1 cellular context compared by ENCODE assay signal in genomic region chr5:132466453-132467291, GRCh38.
TF ChIP-seq lines count a peak whose summit lies in the region.

No MANE protein-coding gene starts in this region.

TF ChIP-seq in GM12878, 131 proteins besides CTCF, POLR2A, EP300 and RAD21 (continued from another document):
- TF ChIP-seq PKNOX1 (IDR thresholded peaks at IDR 0.05) = peak; percentile 47; the same call in 1 of the 2 replicates
- TF ChIP-seq ATF7 (IDR thresholded peaks at IDR 0.05; ENCODE audit: low read depth) = peak; percentile 20; the same call in 1 of the 2 replicates
- TF ChIP-seq YY1 (IDR thresholded peaks at IDR 0.05; ENCODE audit: low read depth, low read length) = peak; percentile 76
- TF ChIP-seq TAF1 (IDR thresholded peaks at IDR 0.05; ENCODE audit: borderline replicate concordance, low read depth, low read length) = 0 out of 2 replicates have a peak, but pooled peaks have one; percentile 8
- no peak for TF ChIP-seq ELK1 (IDR thresholded peaks at IDR 0.05; ENCODE audit: low read depth, low read length)
- TF ChIP-seq ZNF687 (IDR thresholded peaks at IDR 0.05) = peak; percentile 23
- peak; percentile 59 for TF ChIP-seq KLF5 (IDR thresholded peaks at IDR 0.05; ENCODE audit: partially characterized antibody)
- TF ChIP-seq BCL11A (IDR thresholded peaks at IDR 0.05; ENCODE audit: low read depth, low read length) = peak; percentile 40; the same call in 1 of the 2 replicates
- TF ChIP-seq SMARCA5 (IDR thresholded peaks at IDR 0.05) = peak; percentile 61
- TF ChIP-seq JUNB (IDR thresholded peaks at IDR 0.05) = peak; percentile 44; the same call in 1 of the 2 replicates
- TF ChIP-seq IKZF1 (conservative IDR thresholded peaks at IDR 0.05) = peak; percentile 96
- TF ChIP-seq PRDM15 (CRISPR knock-in tag; IDR thresholded peaks at IDR 0.05) = no peak
- TF ChIP-seq SMAD5 (IDR thresholded peaks at IDR 0.05; ENCODE audit: low read depth) = 0 out of 2 replicates have a peak, but pooled peaks have one; percentile 36
- TF ChIP-seq CHD2 (IDR thresholded peaks at IDR 0.05; ENCODE audit: borderline replicate concordance, low read depth, low read length) = peak; percentile 6; the same call in 1 of the 2 replicates
- peak in 1 of 2 experiments; percentile 94; a peak in 2 of 4 replicates for TF ChIP-seq ETV6 (conservative IDR thresholded peaks at IDR 0.05 in 1 of 2, IDR thresholded peaks at IDR 0.05 in 1 of 2; ENCODE audit: borderline replicate concordance in 1 of 2, low read depth in 1 of 2)
- no peak for TF ChIP-seq POLR2AphosphoS2 (IDR thresholded peaks at IDR 0.05; ENCODE audit: low read depth, low read length)
- peak; percentile 88 for TF ChIP-seq NR2F1 (conservative IDR thresholded peaks at IDR 0.05)
- no peak for TF ChIP-seq ZNF207 (IDR thresholded peaks at IDR 0.05; ENCODE audit: borderline replicate concordance)
- TF ChIP-seq RB1 (IDR thresholded peaks at IDR 0.05; ENCODE audit: borderline replicate concordance) = peak; percentile 31; the same call in 1 of the 2 replicates
- TF ChIP-seq BHLHE40 (IDR thresholded peaks at IDR 0.05; ENCODE audit: borderline replicate concordance in 1 of 2, low read depth in 2 of 2, low read length in 1 of 2) = peak; percentile 33 to 66; a peak in 3 of 4 replicates
- no peak for TF ChIP-seq KDM1A (IDR thresholded peaks at IDR 0.05; ENCODE audit: borderline replicate concordance)
- TF ChIP-seq MXI1 (IDR thresholded peaks at IDR 0.05; ENCODE audit: low read depth, low read length) = peak; percentile 67; the same call in 1 of the 2 replicates
- TF ChIP-seq IKZF2 (IDR thresholded peaks at IDR 0.05) = peak; percentile 82 to 83
- TF ChIP-seq BRCA1 (IDR thresholded peaks at IDR 0.05; ENCODE audit: low read depth, low read length) = no peak
- 0 out of 2 replicates have a peak, but pooled peaks have one; percentile 6 for TF ChIP-seq SIN3A (IDR thresholded peaks at IDR 0.05; ENCODE audit: low read depth, low read length)
- peak; percentile 36; the same call in 1 of the 2 replicates for TF ChIP-seq CREM (IDR thresholded peaks at IDR 0.05; ENCODE audit: low read depth)
- TF ChIP-seq POLR2AphosphoS5 (IDR thresholded peaks at IDR 0.05; ENCODE audit: low read length) = no peak
- no peak for TF ChIP-seq CHD4 (IDR thresholded peaks at IDR 0.05)
- TF ChIP-seq SP1 (IDR thresholded peaks at IDR 0.05; ENCODE audit: low read depth, low read length) = peak; percentile 49
- TF ChIP-seq PBX3 (IDR thresholded peaks at IDR 0.05; ENCODE audit: insufficient replicate concordance, low read depth, low read length) = no peak
- TF ChIP-seq EED (IDR thresholded peaks at IDR 0.05; ENCODE audit: low read depth) = peak; percentile 92
